In genomic region chr11:69704508-69705245, GRCh38 we compare ENCODE assay signal across 1 cellular context.
TF ChIP-seq lines count a peak whose summit lies in the region.

No MANE protein-coding gene starts in this region.

TF ChIP-seq in HepG2, 621 proteins besides CTCF, POLR2A, EP300 and RAD21 (continued from another document):
- TF ChIP-seq, protein P1, sequence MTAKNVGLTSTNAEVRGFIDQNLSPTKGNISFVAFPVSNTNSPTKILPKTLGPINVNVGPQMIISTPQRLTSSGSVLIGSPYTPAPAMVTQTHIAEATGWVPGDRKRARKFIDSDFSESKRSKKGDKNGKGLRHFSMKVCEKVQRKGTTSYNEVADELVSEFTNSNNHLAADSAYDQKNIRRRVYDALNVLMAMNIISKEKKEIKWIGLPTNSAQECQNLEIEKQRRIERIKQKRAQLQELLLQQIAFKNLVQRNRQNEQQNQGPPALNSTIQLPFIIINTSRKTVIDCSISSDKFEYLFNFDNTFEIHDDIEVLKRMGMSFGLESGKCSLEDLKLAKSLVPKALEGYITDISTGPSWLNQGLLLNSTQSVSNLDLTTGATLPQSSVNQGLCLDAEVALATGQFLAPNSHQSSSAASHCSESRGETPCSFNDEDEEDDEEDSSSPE (CRISPR knock-in tag; IDR thresholded peaks at IDR 0.05): no peak
- TF ChIP-seq PRPF4 (IDR thresholded peaks at IDR 0.05; ENCODE audit: low read depth, low read length, poor library complexity, severe bottlenecking) (peak; percentile 69), FOSL2 (CRISPR knock-in tag; IDR thresholded peaks at IDR 0.05) (no peak), SIN3A (IDR thresholded peaks at IDR 0.05; ENCODE audit: borderline replicate concordance, low read depth, low read length) (no peak), RAD51 (IDR thresholded peaks at IDR 0.05; ENCODE audit: borderline replicate concordance) (no peak)
TF ChIP-seq in HepG2: peak in this region for 1.
